9 cellular contexts compared by ENCODE assay signal in the genomic region with DNA sequence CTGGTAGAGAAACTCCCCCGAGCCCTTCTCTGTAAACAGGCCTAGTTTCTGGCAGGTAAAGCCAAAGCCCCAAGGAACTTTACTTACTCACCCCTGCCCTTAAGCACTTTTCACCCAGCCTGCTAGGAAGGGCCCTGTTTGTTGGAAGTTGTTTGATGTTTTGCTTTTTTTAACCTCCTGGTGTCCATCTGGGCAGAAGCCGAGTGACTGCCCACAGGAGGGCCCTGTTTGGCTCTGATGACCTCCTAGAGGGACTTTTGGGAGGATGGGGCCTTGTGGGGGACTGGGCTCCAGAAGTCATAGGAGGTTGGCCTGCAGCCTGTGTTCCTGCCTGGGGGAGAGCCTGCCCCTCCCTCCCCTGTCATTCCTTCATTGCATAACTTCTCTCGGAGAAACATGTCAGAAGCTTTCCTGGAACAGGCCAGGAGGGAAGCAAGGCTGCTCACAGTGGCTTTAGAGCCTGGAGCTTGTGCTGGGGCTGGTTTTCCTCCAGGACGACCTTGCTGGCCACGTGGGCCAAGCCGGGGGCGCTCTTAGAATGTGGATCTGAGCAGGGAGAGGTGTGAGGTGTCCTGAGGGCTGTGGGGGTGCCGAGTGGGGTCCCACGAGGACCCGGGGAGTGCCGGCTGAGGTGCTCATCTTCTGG. TPM values are rescaled to one million over a fixed set of nuclear protein-coding genes. Genes with fewer than 3 reads are reported as not detected.
DNase-seq lines count a peak whose midpoint lies in the region; ATAC-seq, FAIRE-seq and TF ChIP-seq lines count a peak whose summit lies in the region.
"Had no signal": no experiment of that assay in that cellular context is flagged by ENCODE, and none has a peak within 500 bp of the region (broad histone marks: within the 10 kb centered on the region; RNA-seq: fewer than 3 reads in every experiment).

No MANE protein-coding gene starts in this region.

- no peak for FAIRE-seq in GM12892 (lab: Jason Lieb, UNC)

- ATAC-seq in foreskin keratinocyte (peak; percentile 20), GM21447 (IDR thresholded peaks at IDR 0.05; ENCODE audit: unreplicated experiment) (no peak), HG03025 (IDR thresholded peaks at IDR 0.05; ENCODE audit: low FRiP score, unreplicated experiment) (no peak)

- TF ChIP-seq POLR2A in ovary (IDR thresholded peaks at IDR 0.05) (peak; percentile 38), GM12892 (IDR thresholded peaks at IDR 0.05; ENCODE audit: low read depth, low read length) (no peak)

- no peaks in the 10 kb centered on the region for H3K27me3 ChIP-seq in adipocyte (replicated peaks; ENCODE audit: control insufficient read depth, insufficient read depth, low read length)
- no peaks in the 10 kb centered on the region for H3K27me3 ChIP-seq in foreskin keratinocyte
- no peaks in the 10 kb centered on the region for H3K27me3 ChIP-seq in ovary

- peak; percentile 54 for DNase-seq in AG08396 (ENCODE audit: low spot score)
- peak; percentile 54 for DNase-seq in adipocyte (ENCODE audit: low read depth)
- peak; percentile 19 to 39 for DNase-seq in foreskin keratinocyte
- peak; percentile 75 to 88 (median 84) for DNase-seq in ovary
- no peak for DNase-seq in NCI-H2227 (lab: John Stamatoyannopoulos, UW; ENCODE audit: unreplicated experiment)
- DNase-seq in GM12892 (ENCODE audit: insufficient read length) = no peak
- DNase-seq: activated CD4-positive, alpha-beta memory T cell treated with anti-CD3 and anti-CD28 coated beads, Interleukin-2, amount 10 ng/mL, durations not matched to agents 7 days and 5 days had no signal

- H3K36me3 ChIP-seq in adipocyte (ENCODE audit: control insufficient read depth, insufficient read depth, low read length, severe bottlenecking) = peaks cover 34% of the 10 kb centered on the region
- no peaks in the 10 kb centered on the region for H3K36me3 ChIP-seq in ovary

- H3K9ac ChIP-seq in adipocyte (ENCODE audit: low read length) = peak overlapping the region; percentile 84

- H3K4me1 ChIP-seq in adipocyte (ENCODE audit: control insufficient read depth, insufficient read depth, low read length) (peaks cover 34% of the 10 kb centered on the region), foreskin keratinocyte (peaks cover 5% of the 10 kb centered on the region), ovary (ENCODE audit: insufficient read depth) (peaks cover 23% of the 10 kb centered on the region)

- TF ChIP-seq EP300 in ovary (IDR thresholded peaks at IDR 0.05) = peak; percentile 91

- TF ChIP-seq CTCF in foreskin keratinocyte (conservative IDR thresholded peaks at IDR 0.05) (no peak), ovary (IDR thresholded peaks at IDR 0.05) (peak in 2 of 3 donors; percentile 29 to 30)

- H3K9me3 ChIP-seq in adipocyte (ENCODE audit: control insufficient read depth, low read length) (peaks cover 11% of the 10 kb centered on the region), ovary (no peaks in the 10 kb centered on the region)

- WGBS in ovary, 3 donors = 6 to 17% (median 11%) methylated on average over 9 to 11 of the region's 11 CpGs

- intact Hi-C loops in ovary (cut with DNase I) = no loop called here

- H3K27ac ChIP-seq in foreskin keratinocyte (no peak overlapping the region), ovary (peak overlapping the region; percentile 23 to 93)

- peak overlapping the region; percentile 70 for H3K4me3 ChIP-seq in adipocyte (ENCODE audit: low read length)
- H3K4me3 ChIP-seq in ovary = no peak overlapping the region

RNA-seq across cellular contexts. Expression of a gene that starts 33.9 kb away (rescaled TPM):
- 4.0 and 4.5 TPM in 2 replicates for total RNA-seq in foreskin keratinocyte
- polyA plus RNA-seq in foreskin keratinocyte = 3.6 and 4.6 TPM in 2 replicates
- 100 to 1,000 TPM in 1 of 7 donors, 10 to 100 TPM in 6; 37.4 to 101 (median 71.2) TPM for total RNA-seq in ovary
- 10 to 100 TPM; 37.5 to 59.9 TPM for polyA plus RNA-seq in ovary
- 10.2 TPM for polyA plus RNA-seq in GM12892 (2012; ENCODE audit: missing spikeins)

Comparison
In these comparisons a context has a peak if more than half of its experiments do, and no peak if none do; other contexts are left out.
1. DNase-seq: peak in AG08396 (single experiment), adipocyte (single experiment), foreskin keratinocyte (2 of 2) and ovary (5 of 5); none in NCI-H2227 (single experiment) and GM12892 (single experiment).